ENCODE assay signal across 15 cellular contexts in genomic region chr11:78071717-78072116, GRCh38. TPM values are rescaled to one million over a fixed set of nuclear protein-coding genes. Genes with fewer than 3 reads are reported as not detected.
A peak's percentile ranks its signal among the peaks of the same experiment; 100 is the strongest.
DNase-seq lines count a peak whose midpoint lies in the region; ATAC-seq, FAIRE-seq and TF ChIP-seq lines count a peak whose summit lies in the region.
"Had no signal": no experiment of that assay in that cellular context is flagged by ENCODE, and none has a peak within 500 bp of the region (broad histone marks: within the 10 kb centered on the region; RNA-seq: fewer than 3 reads in every experiment).

No MANE protein-coding gene starts in this region.

- H3K4me3 ChIP-seq in CD8-positive, alpha-beta T cell (ENCODE audit: low read depth, low read length), result no peak overlapping the region
- no peak overlapping the region for H3K4me3 ChIP-seq in bronchial epithelial cell (ENCODE audit: low read depth, low read length)
- H3K4me3 ChIP-seq: A549, GM23338 had no signal

- H3K4me1 ChIP-seq in CD8-positive, alpha-beta T cell (ENCODE audit: insufficient read depth, low read length), result peaks cover 18% of the 10 kb centered on the region
- H3K4me1 ChIP-seq: A549 had no signal

- H3K9me3 ChIP-seq in CD8-positive, alpha-beta T cell (ENCODE audit: low read length), result no peaks in the 10 kb centered on the region
- H3K9me3 ChIP-seq: A549 had no signal

- H3K36me3 Mint-ChIP-seq in activated T-cell treated with anti-CD3 and anti-CD28 coated beads, Interleukin-2, amount 50 U/mL, for 72 hours (ENCODE audit: insufficient read depth in 2 of 2), result peaks cover 7 to 33% of the 10 kb centered on the region in 2 donors
- H3K36me3 Mint-ChIP-seq in CD8-positive, alpha-beta T cell, result peaks cover 63% of the 10 kb centered on the region

- H3K27ac ChIP-seq in CD8-positive, alpha-beta T cell (ENCODE audit: low read depth, low read length), result no peak overlapping the region
- H3K27ac ChIP-seq: A549 had no signal

- H3K36me3 ChIP-seq in CD8-positive, alpha-beta T cell (ENCODE audit: insufficient read depth, low read length), result peaks cover 37% of the 10 kb centered on the region
- H3K36me3 ChIP-seq in bronchial epithelial cell (ENCODE audit: control insufficient read depth, insufficient read depth, low read length), result peaks cover 1% of the 10 kb centered on the region

- POLR2A ChIA-PET in CD8-positive, alpha-beta T cell (lab: Charles Lee), result no interaction called here

- H3K4me3 Mint-ChIP-seq in activated T-cell treated with anti-CD3 and anti-CD28 coated beads, Interleukin-2, amount 50 U/mL, for 72 hours, result no peak overlapping the region
- H3K4me3 Mint-ChIP-seq in CD8-positive, alpha-beta T cell, result no peak overlapping the region
- H3K4me3 Mint-ChIP-seq: GM23338, H9 had no signal

- no peak for TF ChIP-seq CTCF in CD8-positive, alpha-beta T cell (IDR thresholded peaks at IDR 0.05)
- no peak for TF ChIP-seq CTCF in bronchial epithelial cell (IDR thresholded peaks at IDR 0.05; ENCODE audit: insufficient read depth, low read length, severe bottlenecking)

- peaks cover 31% of the 10 kb centered on the region for H3K4me1 Mint-ChIP-seq in activated T-cell treated with anti-CD3 and anti-CD28 coated beads, Interleukin-2, amount 50 U/mL, for 72 hours (ENCODE audit: low read depth)
- peaks cover 35% of the 10 kb centered on the region for H3K4me1 Mint-ChIP-seq in CD8-positive, alpha-beta T cell (ENCODE audit: low read depth)
- H3K4me1 Mint-ChIP-seq: GM23338 had no signal

- H3K27me3 ChIP-seq in CD8-positive, alpha-beta T cell (ENCODE audit: insufficient read depth, low read length), result no peaks in the 10 kb centered on the region
- H3K27me3 ChIP-seq in bronchial epithelial cell (ENCODE audit: control insufficient read depth, insufficient read depth, low read length), result no peaks in the 10 kb centered on the region

- CTCF ChIA-PET in CD8-positive, alpha-beta T cell (lab: Charles Lee), result interaction anchor here (1.6 kb wide), 1 partner anchor 26 kb away, joined by 3 read pairs; no protein-coding TSS in a partner anchor

- H3K9me3 Mint-ChIP-seq in activated T-cell treated with anti-CD3 and anti-CD28 coated beads, Interleukin-2, amount 50 U/mL, for 72 hours, result no peaks in the 10 kb centered on the region
- H3K9me3 Mint-ChIP-seq in CD8-positive, alpha-beta T cell, result no peaks in the 10 kb centered on the region
- H3K9me3 Mint-ChIP-seq: GM23338, H9 had no signal

- H3K27me3 Mint-ChIP-seq in activated T-cell treated with anti-CD3 and anti-CD28 coated beads, Interleukin-2, amount 50 U/mL, for 72 hours (ENCODE audit: low read depth), result no peaks in the 10 kb centered on the region
- no peaks in the 10 kb centered on the region for H3K27me3 Mint-ChIP-seq in CD8-positive, alpha-beta T cell (ENCODE audit: low read depth)

- no peak for DNase-seq in activated T-cell treated with anti-CD3 and anti-CD28 coated beads, Interleukin-2, amount 50 U/mL, for 72 hours
- no peak for DNase-seq in activated T-cell treated with anti-CD3 and anti-CD28 coated beads, Interleukin-2, amount 50 U/mL, for 48 hours
- DNase-seq in CD8-positive, alpha-beta T cell, result no peak
- DNase-seq in bronchial epithelial cell (ENCODE audit: low read depth) (peak; percentile 40), NCI-H748 treated with DMSO at 0.1 percent for 48 hours (lab: John Stamatoyannopoulos, UW) (no peak), posterior cingulate gyrus (no peak), H4 (ENCODE audit: low spot score) (no peak)
- DNase-seq: DMS153, DMS79 treated with DMSO at 0.1 percent for 48 hours, EL, H9 had no signal

- intact Hi-C loops in CD8-positive, alpha-beta T cell (cut with DNase I, micrococcal nuclease), result loop anchor here in 1 of 2 experiments (10.0 kb wide), 1 partner anchor 493 kb away; no protein-coding TSS in a partner anchor
- intact Hi-C loops in posterior cingulate gyrus (cut with DNase I), result no loop called here

- FAIRE-seq in bronchial epithelial cell (lab: Jason Lieb, UNC), result no peak
- FAIRE-seq: A549, G401.6, GM12891 had no signal

- peak overlapping the region; percentile 8 for H3K27ac Mint-ChIP-seq in activated T-cell treated with anti-CD3 and anti-CD28 coated beads, Interleukin-2, amount 50 U/mL, for 72 hours
- H3K27ac Mint-ChIP-seq in CD8-positive, alpha-beta T cell, result peak overlapping the region; percentile 42
- H3K27ac Mint-ChIP-seq: GM23338, H9 had no signal

- no peak for ATAC-seq in activated T-cell treated with anti-CD3 and anti-CD28 coated beads, Interleukin-2, amount 50 U/mL, for 72 hours (replicated peaks in 1 of 2)
- ATAC-seq in CD8-positive, alpha-beta T cell, result no peak
- ATAC-seq: A549, GM23338 had no signal

RNA-seq across cellular contexts. Expression of gene NDUFC2, which starts 7.9 kb away (rescaled TPM):
- 100 to 1,000 TPM; 190 to 199 TPM for total RNA-seq in activated T-cell treated with anti-CD3 and anti-CD28 coated beads, Interleukin-2, amount 50 U/mL, for 72 hours
- 10 to 100 TPM; 72.2 to 76.3 TPM for total RNA-seq in CD8-positive, alpha-beta T cell
- total RNA-seq in bronchial epithelial cell, result 62.3 and 64.8 TPM in 2 replicates
- 121 and 127 TPM in 2 replicates for total RNA-seq in H4 (2014; rRNA removed; shearing (Covaris generic))

RNA-seq across cellular contexts. Expression of gene THRSP, which starts 8.1 kb away (rescaled TPM):
- total RNA-seq in activated T-cell treated with anti-CD3 and anti-CD28 coated beads, Interleukin-2, amount 50 U/mL, for 72 hours, result not detected
- not detected for total RNA-seq in CD8-positive, alpha-beta T cell
- not detected in 2 replicates for total RNA-seq in bronchial epithelial cell
- not detected in 2 replicates for total RNA-seq in H4 (2014; rRNA removed; shearing (Covaris generic))
- total RNA-seq: GM23338, H9 had no signal

RNA-seq across cellular contexts. Expression of gene KCTD14, which starts 48.6 kb away (rescaled TPM):
- total RNA-seq in activated T-cell treated with anti-CD3 and anti-CD28 coated beads, Interleukin-2, amount 50 U/mL, for 72 hours, result under 1 TPM in 1 of 2 donors, not detected in 1; 0.34 TPM
- total RNA-seq in CD8-positive, alpha-beta T cell, result under 1 TPM in 1 of 2 experiments, not detected in 1; 0.19 TPM
- 0.77 and 1.3 TPM in 2 replicates for total RNA-seq in bronchial epithelial cell
- total RNA-seq in H4 (2014; rRNA removed; shearing (Covaris generic)), result 0.77 TPM in 1 of 2 replicates, not detected in the other
